8 cellular contexts compared by ENCODE assay signal in the genomic region with DNA sequence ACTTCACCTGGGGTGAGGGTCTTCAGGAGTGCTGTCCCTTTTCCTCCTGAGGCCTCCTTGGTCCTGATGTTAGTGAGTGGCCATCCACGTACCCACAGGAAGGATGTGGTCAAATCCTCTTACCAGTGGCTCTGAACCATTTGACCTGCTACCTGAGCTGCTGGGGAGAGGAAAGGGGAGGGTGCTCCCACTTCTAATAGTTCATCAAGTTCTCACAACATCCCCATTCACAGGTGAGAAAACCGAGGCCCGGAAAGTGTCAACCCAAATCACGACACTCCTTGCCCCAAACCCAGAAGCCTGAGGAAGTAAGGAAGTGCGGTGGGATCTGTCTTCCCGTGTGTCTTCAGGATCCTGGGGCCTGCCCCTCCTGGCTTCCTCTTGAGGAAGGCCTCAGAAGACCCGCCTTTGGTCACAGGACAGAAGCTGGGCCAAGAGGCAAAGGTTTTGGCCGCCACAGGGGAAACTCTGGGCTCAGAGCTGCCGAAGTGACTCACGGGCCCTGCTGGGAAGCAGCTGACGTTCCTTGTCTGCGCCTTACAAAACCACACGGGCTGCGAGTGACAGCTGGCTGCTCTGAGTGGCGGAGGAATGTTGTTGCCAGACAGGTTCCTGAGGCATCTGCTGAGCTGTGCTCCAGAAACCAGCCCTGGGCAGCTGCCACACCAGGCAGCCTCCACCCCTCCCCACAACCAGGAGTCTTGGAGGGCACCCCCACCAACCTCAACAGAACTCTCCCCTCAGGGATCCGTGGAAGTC. TPM values are rescaled to one million over a fixed set of nuclear protein-coding genes. Genes with fewer than 3 reads are reported as not detected.
A peak's percentile ranks its signal among the peaks of the same experiment; 100 is the strongest.
DNase-seq lines count a peak whose midpoint lies in the region; ATAC-seq and TF ChIP-seq lines count a peak whose summit lies in the region.

No MANE protein-coding gene starts in this region.

- H3K4me1 ChIP-seq in sigmoid colon: peaks cover 0 to 12% (median 7%) of the 10 kb centered on the region in 4 donors

- TF ChIP-seq CTCF in astrocyte of the cerebellum (IDR thresholded peaks at IDR 0.05; ENCODE audit: low read depth, low read length, missing control alignments) (no peak), sigmoid colon (IDR thresholded peaks at IDR 0.05) (no peak)

- no peak for TF ChIP-seq POLR2A in sigmoid colon (IDR thresholded peaks at IDR 0.05)

- in situ Hi-C loops in astrocyte of the cerebellum (cut with HindIII; ENCODE audit: low sequenced_read_pairs): no loop called here

- no peaks in the 10 kb centered on the region for H3K27me3 ChIP-seq in sigmoid colon

- H3K27ac ChIP-seq in sigmoid colon: peak overlapping the region; percentile 56 to 70 (median 64)

- DNase-seq in EL: peak; percentile 93
- peak; percentile 90 for DNase-seq in astrocyte of the cerebellum (ENCODE audit: low read depth)
- peak; percentile 94 for DNase-seq in hepatic stellate cell (ENCODE audit: low spot score)
- peak; percentile 96 for DNase-seq in sigmoid colon

- peak; percentile 75 for ATAC-seq in HG03045 (IDR thresholded peaks at IDR 0.05; ENCODE audit: unreplicated experiment)
- no peak for ATAC-seq in HG03457 (IDR thresholded peaks at IDR 0.05; ENCODE audit: unreplicated experiment)
- ATAC-seq in GM18517 (IDR thresholded peaks at IDR 0.05; ENCODE audit: unreplicated experiment): no peak

- H3K4me3 ChIP-seq in astrocyte of the cerebellum (ENCODE audit: low read depth, low read length) (no peak overlapping the region), sigmoid colon (no peak overlapping the region)

- WGBS in sigmoid colon, 2 donors: 18 to 27% methylated on average over 16 of the region's 16 CpGs

- intact Hi-C loops in sigmoid colon (cut with DNase I): no loop called here

- H3K9me3 ChIP-seq in sigmoid colon: no peaks in the 10 kb centered on the region

- TF ChIP-seq EP300 in sigmoid colon (IDR thresholded peaks at IDR 0.05): peak in 1 of 4 donors; percentile 34

- no peaks in the 10 kb centered on the region for H3K36me3 ChIP-seq in sigmoid colon

TF ChIP-seq in PFSK-1, 5 proteins besides CTCF, POLR2A, EP300 and RAD21:
- TF ChIP-seq SIN3A (IDR thresholded peaks at IDR 0.05; ENCODE audit: borderline replicate concordance, insufficient read depth, low read length) (no peak), FOXP2 (optimal IDR thresholded peaks at IDR 0.05; ENCODE audit: borderline replicate concordance, extremely low read depth, extremely low read length, insufficient read depth) (peak; percentile 21), TAF1 (IDR thresholded peaks at IDR 0.05; ENCODE audit: borderline replicate concordance, insufficient read depth, low read length) (no peak)

RNA-seq across cellular contexts. Expression of gene KIFC3, which starts 13.9 kb away (rescaled TPM):
- polyA plus RNA-seq in PFSK-1 (2012; ENCODE audit: insufficient read length, low read depth): 21.1 TPM
- total RNA-seq in sigmoid colon: 10 to 100 TPM; 10.0 to 31.2 (median 21.6) TPM
- polyA plus RNA-seq in sigmoid colon: 1 to 10 TPM; 2.5 to 7.2 (median 6.4) TPM
